ENCODE assay signal across 21 cellular contexts in genomic region chr7:109235316-109235715, GRCh38.
"Had no signal": no experiment of that assay in that cellular context is flagged by ENCODE, and none has a peak within 500 bp of the region (broad histone marks: within the 10 kb centered on the region; RNA-seq: fewer than 3 reads in every experiment).

No MANE protein-coding gene starts in this region.

- H3K4me3 ChIP-seq: body of pancreas, gastrocnemius medialis, heart right ventricle, mucosa of descending colon, prostate gland, right lobe of liver, spleen had no signal

- H3K4me1 ChIP-seq: body of pancreas, gastrocnemius medialis, heart right ventricle, prostate gland, right lobe of liver, spleen had no signal

- H3K27me3 ChIP-seq: body of pancreas, gastrocnemius medialis, heart right ventricle, right lobe of liver, spleen had no signal

- H3K36me3 ChIP-seq: gastrocnemius medialis, heart right ventricle, prostate gland, right lobe of liver, spleen had no signal

- ATAC-seq: activated T-helper 17 cell treated with anti-CD3 and anti-CD28 coated beads, Interleukin-2, amount 50 U/mL, for 72 hours; body of pancreas; gastrocnemius medialis; heart right ventricle; left lobe of liver; mucosa of descending colon; natural killer cell treated with Interleukin-12 subunit alpha and Interleukin-12 subunit beta and Interleukin-15 and Interleukin-18, amount 100 ng/mL, for 72 hours; right lobe of liver; stimulated activated memory B cell treated with anti-CD40 and anti-IgM and Interleukin-4, amounts not matched to agents 10 μg/mL and 1 μg/mL and 100 μg/mL, for 72 hours had no signal

- DNase-seq: activated B cell treated with CpG ODN at 0.5 μM for 24 hours; activated CD4-positive, alpha-beta T cell treated with anti-CD3 and anti-CD28 coated beads, Interleukin-2, amount 10 ng/mL, durations not matched to agents 7 days and 5 days; activated CD8-positive, alpha-beta memory T cell treated with anti-CD3 and anti-CD28 coated beads for 24 hours; activated naive CD4-positive, alpha-beta T cell treated with anti-CD3 and anti-CD28 coated beads, Interleukin-2, amount 50 U/mL, for 16 hours; body of pancreas; cortex of kidney; effector CD8-positive, alpha-beta T cell; gastrocnemius medialis; heart right ventricle; mucosa of descending colon; occipital lobe; right lobe of liver; spleen; stimulated activated CD4-positive, alpha-beta T cell treated with anti-CD3 and anti-CD28 coated beads, Interleukin-1b, Interleukin-23, amount 100 ng/mL, for 48 hours; substantia nigra; trophoblast cell had no signal

- H3K27ac ChIP-seq: body of pancreas, gastrocnemius medialis, heart right ventricle, prostate gland, right lobe of liver, spleen had no signal

- H3K9me3 ChIP-seq: body of pancreas, gastrocnemius medialis, prostate gland, right lobe of liver had no signal
